In the genomic region with DNA sequence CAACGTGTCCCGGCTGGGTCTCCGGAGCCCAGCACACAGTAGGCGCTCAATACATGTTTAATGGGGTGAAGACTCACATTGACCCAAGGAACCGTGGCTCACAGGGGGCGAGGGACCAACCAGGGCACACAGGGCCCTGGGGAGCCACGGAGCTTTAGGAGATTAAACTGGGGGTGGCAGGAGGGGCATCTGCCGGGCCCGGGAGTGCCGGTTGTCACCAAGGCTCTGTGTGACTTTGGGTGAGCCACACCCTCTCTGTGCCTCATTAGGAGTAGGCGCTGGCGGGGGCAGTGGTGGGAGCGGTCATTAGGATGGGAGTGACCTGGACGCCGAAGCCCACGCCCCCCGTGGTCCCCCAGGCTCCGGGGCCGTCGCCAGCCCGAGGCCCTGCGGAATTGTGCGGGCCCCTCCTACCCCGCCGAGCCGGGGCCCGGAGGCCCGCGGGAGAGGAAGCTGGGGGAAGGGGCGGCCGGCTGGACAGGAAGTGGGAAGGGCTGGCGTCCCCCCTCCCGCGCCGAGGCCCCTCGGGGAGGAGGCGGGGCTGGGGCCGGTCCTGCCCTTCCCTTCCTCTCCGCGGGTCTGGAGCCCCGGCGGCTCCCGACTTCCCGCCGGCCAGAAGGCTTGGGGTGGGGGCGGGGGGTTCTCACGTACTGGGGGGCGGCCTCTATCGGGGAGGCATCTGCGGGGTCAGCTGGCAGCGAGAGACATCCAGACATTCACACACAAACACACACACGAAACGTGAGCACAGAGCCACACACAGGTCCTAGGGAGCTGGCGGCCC, we compare ENCODE assay signal across 9 cellular contexts. TPM values are rescaled to one million over a fixed set of nuclear protein-coding genes. Genes with fewer than 3 reads are reported as not detected.
DNase-seq lines count a peak whose midpoint lies in the region; ATAC-seq, FAIRE-seq and TF ChIP-seq lines count a peak whose summit lies in the region.
"Had no signal": no experiment of that assay in that cellular context is flagged by ENCODE, and none has a peak within 500 bp of the region (broad histone marks: within the 10 kb centered on the region; RNA-seq: fewer than 3 reads in every experiment).

No MANE protein-coding gene starts in this region.

- peak overlapping the region; percentile 76 to 84 (median 78) for H3K4me3 Mint-ChIP-seq in IgD-negative memory B cell

- H3K4me3 ChIP-seq in HepG2 (replicated peaks in 1 of 3; ENCODE audit: insufficient read depth in 1 of 3, low read depth in 2 of 3, low read length in 3 of 3) = peak overlapping the region; percentile 42 to 78 (median 54)

- ATAC-seq in SK-N-SH treated with all-trans-retinoic acid at 6 μM for 48 hours (peak; percentile 70), HepG2 (peak; percentile 40), HG02798 (IDR thresholded peaks at IDR 0.05; ENCODE audit: poor library complexity, unreplicated experiment) (no peak)

- H3K9ac ChIP-seq in HepG2 (ENCODE audit: insufficient read depth, low read depth, low read length) = peak overlapping the region; percentile 64

- peaks cover 15 to 37% (median 23%) of the 10 kb centered on the region in 3 donors for H3K4me1 Mint-ChIP-seq in IgD-negative memory B cell

- H3K36me3 ChIP-seq in HepG2 (replicated peaks in 1 of 2; ENCODE audit: control insufficient read depth in 1 of 2, insufficient read depth in 2 of 2, low read length in 2 of 2) = no peaks in the 10 kb centered on the region

- no peak for TF ChIP-seq RAD21 in HepG2 (CRISPR knock-in tag; IDR thresholded peaks at IDR 0.05)

- H3K9me3 Mint-ChIP-seq in IgD-negative memory B cell = no peaks in the 10 kb centered on the region

- 0 out of 4 replicates have a peak, but pooled peaks of 1 of the 2 experiments have one; percentile 34 for TF ChIP-seq POLR2A in HepG2 (IDR thresholded peaks at IDR 0.05; ENCODE audit: insufficient read depth in 1 of 2, low read depth in 2 of 2, low read length in 2 of 2)

- in situ Hi-C loops in HepG2 (cut with HindIII; ENCODE audit: extremely low pct_ligation_motif_present, low pct_unique_long_range_greater_than_20kb) = loop anchor here (10.0 kb wide), 2 partner anchors 143 to 213 kb away; partner anchors contain the start of genes IQCN and RAB3A

- 5% methylated on average over 15 of the region's 54 CpGs for WGBS in HepG2 (ENCODE audit: low lambda C conversion rate)

- TF ChIP-seq EP300 in HepG2 (IDR thresholded peaks at IDR 0.05; ENCODE audit: low read depth in 2 of 2, low read length in 2 of 2) (peak in 1 of 2 experiments; percentile 32; a peak in 1 of 4 replicates), HepG2 (CRISPR knock-in tag; IDR thresholded peaks at IDR 0.05; ENCODE audit: borderline replicate concordance) (no peak)

- H3K27ac ChIP-seq in HepG2 (ENCODE audit: extremely low read length, insufficient read depth, low read length) = peak overlapping the region; percentile 47

- H2AFZ ChIP-seq in HepG2 (ENCODE audit: low read length) = no peak overlapping the region

- peak overlapping the region; percentile 63 to 95 (median 88) for H3K27ac Mint-ChIP-seq in IgD-negative memory B cell

- intact Hi-C loops in HepG2 (cut with micrococcal nuclease; ENCODE audit: unreplicated experiment) = no loop called here

- no peaks in the 10 kb centered on the region for H3K9me3 ChIP-seq in HepG2 (ENCODE audit: low read length)

- peaks cover 37% of the 10 kb centered on the region for H3K27me3 Mint-ChIP-seq in IgD-negative memory B cell

- peaks cover 69% of the 10 kb centered on the region for H3K4me1 ChIP-seq in HepG2 (ENCODE audit: insufficient read depth, low read length)

- H4K20me1 ChIP-seq in HepG2 (ENCODE audit: insufficient read depth, low read length) = peaks cover 6% of the 10 kb centered on the region; the same call in 1 of the 2 replicates

- peaks cover 1% of the 10 kb centered on the region for H3K36me3 Mint-ChIP-seq in IgD-negative memory B cell

- TF ChIP-seq CTCF in HepG2 (CRISPR knock-in tag; IDR thresholded peaks at IDR 0.05) = no peak

- BruUV-seq in HepG2 (replicated peaks; lab: Mats Ljungman, UMichigan) = no TSS peak

- CTCF ChIA-PET in HepG2 (lab: Yijun Ruan, JAX; ENCODE audit: low intra/inter-chr PET ratio, low total read pairs) = no interaction called here

- POLR2A ChIA-PET in HepG2 (lab: Yijun Ruan, JAX) = interaction anchor here (0.6 to 3.7 kb wide), 10 partner anchors 22 to 140 kb away, joined by 3 to 25 read pairs (median 4); partner anchors contain the start of genes GDF15, JUND, KXD1 and LSM4

- H3K4me2 ChIP-seq in HepG2 (ENCODE audit: low read depth, low read length) = peak overlapping the region; percentile 85

- H3K27me3 ChIP-seq in HepG2 (ENCODE audit: control insufficient read depth in 1 of 2, insufficient read depth in 2 of 2, low read length in 2 of 2) = no peaks in the 10 kb centered on the region

- peaks cover 20% of the 10 kb centered on the region for H3K79me2 ChIP-seq in HepG2 (ENCODE audit: insufficient read depth, low read length)

- no peak for FAIRE-seq in HepG2 (lab: Jason Lieb, UNC)
- FAIRE-seq: A204.1 had no signal

- DNase-seq in DMS 273 (lab: John Stamatoyannopoulos, UW; ENCODE audit: unreplicated experiment) = peak; percentile 89
- no peak for DNase-seq in DMS 273 treated with DMSO at 0.1 percent for 48 hours (lab: John Stamatoyannopoulos, UW)
- DNase-seq in dermis blood vessel endothelial cell = peak; percentile 87
- peak; percentile 63 for DNase-seq in HepG2 (ENCODE audit: low spot score)
- DNase-seq in stromal cell of bone marrow (ENCODE audit: low read depth) = peak; percentile 54

RNA-seq across cellular contexts. Expression of gene SSBP4, which starts 1.8 kb away (rescaled TPM):
- 97.4 TPM for polyA plus RNA-seq in IgD-negative memory B cell
- 88.8 and 96.7 TPM in 2 replicates for total RNA-seq in dermis blood vessel endothelial cell
- 19.3 and 39.5 TPM in 2 replicates for total RNA-seq in HepG2 (2016; rRNA removed; fragmentation: Illumina TruSeq; extraction: Trizol)
- total RNA-seq in HepG2 (2016; cell fraction: cytosol; rRNA removed; fragmentation: Illumina TruSeq; extraction: Trizol; ENCODE audit: low read depth) = 95.2 and 104 TPM in 2 replicates
- total RNA-seq in HepG2 (2016; cell fraction: insoluble cytoplasmic fraction; rRNA removed; fragmentation: Illumina TruSeq; extraction: Trizol) = 14.4 and 39.0 TPM in 2 replicates
- total RNA-seq in HepG2 (2016; cell fraction: membrane; rRNA removed; fragmentation: Illumina TruSeq; extraction: Trizol) = 103 and 124 TPM in 2 replicates
- 26.9 and 35.1 TPM in 2 replicates for total RNA-seq in HepG2 (2016; cell fraction: nucleus; rRNA removed; fragmentation: Illumina TruSeq; extraction: Trizol)
- polyA plus RNA-seq in HepG2 (2011; rRNA removed) = 20.8 and 33.4 TPM in 2 replicates
- polyA plus RNA-seq in HepG2 (2011; cell fraction: cytosol; rRNA removed) = 11.6 and 28.6 TPM in 2 replicates
- polyA plus RNA-seq in HepG2 (2011; cell fraction: nucleus; rRNA removed) = 200 and 290 TPM in 2 replicates
- polyA plus RNA-seq in HepG2 (2012) = 18.2 and 31.6 TPM in 2 replicates
- 133 and 147 TPM in 2 replicates for polyA plus RNA-seq in HepG2 (2016; cell fraction: cytosol; fragmentation: Illumina TruSeq; extraction: Trizol; ENCODE audit: low read depth)
- polyA plus RNA-seq in HepG2 (2016; cell fraction: insoluble cytoplasmic fraction; fragmentation: Illumina TruSeq; extraction: Trizol; ENCODE audit: low read depth) = 34.3 and 41.3 TPM in 2 replicates
- 147 and 152 TPM in 2 replicates for polyA plus RNA-seq in HepG2 (2016; cell fraction: membrane; fragmentation: Illumina TruSeq; extraction: Trizol; ENCODE audit: low read depth)
- 117 and 122 TPM in 2 replicates for polyA plus RNA-seq in HepG2 (2016; cell fraction: nucleus; fragmentation: Illumina TruSeq; extraction: Trizol; ENCODE audit: insufficient read depth, low read depth)
- 10.3 and 12.3 TPM in 2 replicates for polyA minus RNA-seq in HepG2 (2011; rRNA and poly(A)+ RNA removed; ENCODE audit: low replicate concordance)
- polyA minus RNA-seq in HepG2 (2011; cell fraction: cytosol; rRNA and poly(A)+ RNA removed) = 12.0 and 13.9 TPM in 2 replicates
- 20.1 and 21.6 TPM in 2 replicates for polyA minus RNA-seq in HepG2 (2011; cell fraction: nucleus; rRNA and poly(A)+ RNA removed)

RNA-seq across cellular contexts. Expression of gene LRRC25, which starts 20.0 kb away (rescaled TPM):
- polyA plus RNA-seq in IgD-negative memory B cell (14.9 TPM), HepG2 (2011; rRNA removed) (0.53 and 0.85 TPM in 2 replicates)
- total RNA-seq in dermis blood vessel endothelial cell (not detected in 2 replicates), HepG2 (2016; rRNA removed; fragmentation: Illumina TruSeq; extraction: Trizol) (0.13 TPM in 1 of 2 replicates, not detected in the other)
- total RNA-seq in HepG2 (2016; cell fraction: cytosol; rRNA removed; fragmentation: Illumina TruSeq; extraction: Trizol; ENCODE audit: low read depth) = 0.20 TPM in 1 of 2 replicates, not detected in the other
- total RNA-seq in HepG2 (2016; cell fraction: insoluble cytoplasmic fraction; rRNA removed; fragmentation: Illumina TruSeq; extraction: Trizol) = 0.11 TPM in 1 of 2 replicates, not detected in the other
- 0.17 and 0.19 TPM in 2 replicates for total RNA-seq in HepG2 (2016; cell fraction: membrane; rRNA removed; fragmentation: Illumina TruSeq; extraction: Trizol)
- 0.25 TPM in 1 of 2 replicates, not detected in the other for total RNA-seq in HepG2 (2016; cell fraction: nucleus; rRNA removed; fragmentation: Illumina TruSeq; extraction: Trizol)
- 0.66 and 0.68 TPM in 2 replicates for polyA plus RNA-seq in HepG2 (2011; cell fraction: cytosol; rRNA removed)
- 0.16 and 0.35 TPM in 2 replicates for polyA plus RNA-seq in HepG2 (2011; cell fraction: nucleus; rRNA removed)
- polyA plus RNA-seq in HepG2 (2012) = 0.11 and 0.13 TPM in 2 replicates
- 0.05 TPM in 1 of 2 replicates, not detected in the other for polyA plus RNA-seq in HepG2 (2016; cell fraction: cytosol; fragmentation: Illumina TruSeq; extraction: Trizol; ENCODE audit: low read depth)
- 0.12 and 0.15 TPM in 2 replicates for polyA plus RNA-seq in HepG2 (2016; cell fraction: insoluble cytoplasmic fraction; fragmentation: Illumina TruSeq; extraction: Trizol; ENCODE audit: low read depth)
- 0.13 TPM in 1 of 2 replicates, not detected in the other for polyA plus RNA-seq in HepG2 (2016; cell fraction: membrane; fragmentation: Illumina TruSeq; extraction: Trizol; ENCODE audit: low read depth)
- polyA plus RNA-seq in HepG2 (2016; cell fraction: nucleus; fragmentation: Illumina TruSeq; extraction: Trizol; ENCODE audit: insufficient read depth, low read depth) = not detected in 2 replicates
- 0.60 TPM in 1 of 2 replicates, not detected in the other for polyA minus RNA-seq in HepG2 (2011; rRNA and poly(A)+ RNA removed; ENCODE audit: low replicate concordance)
- polyA minus RNA-seq in HepG2 (2011; cell fraction: cytosol; rRNA and poly(A)+ RNA removed) = 0.40 and 0.70 TPM in 2 replicates
- 0.25 TPM in 1 of 2 replicates, not detected in the other for polyA minus RNA-seq in HepG2 (2011; cell fraction: nucleus; rRNA and poly(A)+ RNA removed)

RNA-seq across cellular contexts. Expression of gene ISYNA1, which starts 20.5 kb away (rescaled TPM):
- polyA plus RNA-seq in IgD-negative memory B cell (17.2 TPM), HepG2 (2011; rRNA removed) (29.6 and 36.5 TPM in 2 replicates)
- total RNA-seq in dermis blood vessel endothelial cell (35.4 and 69.7 TPM in 2 replicates), HepG2 (2016; rRNA removed; fragmentation: Illumina TruSeq; extraction: Trizol) (29.4 and 48.5 TPM in 2 replicates)
- 8.4 and 10.1 TPM in 2 replicates for total RNA-seq in HepG2 (2016; cell fraction: cytosol; rRNA removed; fragmentation: Illumina TruSeq; extraction: Trizol; ENCODE audit: low read depth)
- total RNA-seq in HepG2 (2016; cell fraction: insoluble cytoplasmic fraction; rRNA removed; fragmentation: Illumina TruSeq; extraction: Trizol) = 29.3 and 46.4 TPM in 2 replicates
- 16.0 and 18.7 TPM in 2 replicates for total RNA-seq in HepG2 (2016; cell fraction: membrane; rRNA removed; fragmentation: Illumina TruSeq; extraction: Trizol)
- total RNA-seq in HepG2 (2016; cell fraction: nucleus; rRNA removed; fragmentation: Illumina TruSeq; extraction: Trizol) = 33.6 and 37.4 TPM in 2 replicates
- 14.0 and 25.3 TPM in 2 replicates for polyA plus RNA-seq in HepG2 (2011; cell fraction: cytosol; rRNA removed)
- polyA plus RNA-seq in HepG2 (2011; cell fraction: nucleus; rRNA removed) = 246 and 367 TPM in 2 replicates
- 32.5 and 49.8 TPM in 2 replicates for polyA plus RNA-seq in HepG2 (2012)
- 16.0 and 16.5 TPM in 2 replicates for polyA plus RNA-seq in HepG2 (2016; cell fraction: cytosol; fragmentation: Illumina TruSeq; extraction: Trizol; ENCODE audit: low read depth)
- polyA plus RNA-seq in HepG2 (2016; cell fraction: insoluble cytoplasmic fraction; fragmentation: Illumina TruSeq; extraction: Trizol; ENCODE audit: low read depth) = 44.6 and 57.4 TPM in 2 replicates
- 18.1 and 22.4 TPM in 2 replicates for polyA plus RNA-seq in HepG2 (2016; cell fraction: membrane; fragmentation: Illumina TruSeq; extraction: Trizol; ENCODE audit: low read depth)
- polyA plus RNA-seq in HepG2 (2016; cell fraction: nucleus; fragmentation: Illumina TruSeq; extraction: Trizol; ENCODE audit: insufficient read depth, low read depth) = 103 and 119 TPM in 2 replicates
- 1.3 and 50.2 TPM in 2 replicates for polyA minus RNA-seq in HepG2 (2011; rRNA and poly(A)+ RNA removed; ENCODE audit: low replicate concordance)
- 20.4 and 29.0 TPM in 2 replicates for polyA minus RNA-seq in HepG2 (2011; cell fraction: cytosol; rRNA and poly(A)+ RNA removed)
- polyA minus RNA-seq in HepG2 (2011; cell fraction: nucleus; rRNA and poly(A)+ RNA removed) = 13.3 and 14.3 TPM in 2 replicates

RNA-seq across cellular contexts. Expression of gene GDF15, which starts 31.5 kb away (rescaled TPM):
- polyA plus RNA-seq in IgD-negative memory B cell (not detected), HepG2 (2011; rRNA removed) (422 and 537 TPM in 2 replicates)
- total RNA-seq in dermis blood vessel endothelial cell (106 and 152 TPM in 2 replicates), HepG2 (2016; rRNA removed; fragmentation: Illumina TruSeq; extraction: Trizol) (43.0 and 146 TPM in 2 replicates)
- 42.0 and 45.2 TPM in 2 replicates for total RNA-seq in HepG2 (2016; cell fraction: cytosol; rRNA removed; fragmentation: Illumina TruSeq; extraction: Trizol; ENCODE audit: low read depth)
- total RNA-seq in HepG2 (2016; cell fraction: insoluble cytoplasmic fraction; rRNA removed; fragmentation: Illumina TruSeq; extraction: Trizol) = 37.4 and 148 TPM in 2 replicates
- 53.4 and 57.4 TPM in 2 replicates for total RNA-seq in HepG2 (2016; cell fraction: membrane; rRNA removed; fragmentation: Illumina TruSeq; extraction: Trizol)
- 112 and 139 TPM in 2 replicates for total RNA-seq in HepG2 (2016; cell fraction: nucleus; rRNA removed; fragmentation: Illumina TruSeq; extraction: Trizol)
- polyA plus RNA-seq in HepG2 (2011; cell fraction: cytosol; rRNA removed) = 539 and 794 TPM in 2 replicates
- 1,510 and 1,558 TPM in 2 replicates for polyA plus RNA-seq in HepG2 (2011; cell fraction: nucleus; rRNA removed)
- 229 and 758 TPM in 2 replicates for polyA plus RNA-seq in HepG2 (2012)
- 22.2 and 24.9 TPM in 2 replicates for polyA plus RNA-seq in HepG2 (2016; cell fraction: cytosol; fragmentation: Illumina TruSeq; extraction: Trizol; ENCODE audit: low read depth)
- 49.2 and 57.0 TPM in 2 replicates for polyA plus RNA-seq in HepG2 (2016; cell fraction: insoluble cytoplasmic fraction; fragmentation: Illumina TruSeq; extraction: Trizol; ENCODE audit: low read depth)
- polyA plus RNA-seq in HepG2 (2016; cell fraction: membrane; fragmentation: Illumina TruSeq; extraction: Trizol; ENCODE audit: low read depth) = 30.8 and 31.5 TPM in 2 replicates
- 315 and 334 TPM in 2 replicates for polyA plus RNA-seq in HepG2 (2016; cell fraction: nucleus; fragmentation: Illumina TruSeq; extraction: Trizol; ENCODE audit: insufficient read depth, low read depth)
- 4.5 and 440 TPM in 2 replicates for polyA minus RNA-seq in HepG2 (2011; rRNA and poly(A)+ RNA removed; ENCODE audit: low replicate concordance)
- 366 and 433 TPM in 2 replicates for polyA minus RNA-seq in HepG2 (2011; cell fraction: cytosol; rRNA and poly(A)+ RNA removed)
- polyA minus RNA-seq in HepG2 (2011; cell fraction: nucleus; rRNA and poly(A)+ RNA removed) = 115 and 151 TPM in 2 replicates
